11 cellular contexts compared by ENCODE assay signal in genomic region chr11:48017105-48017874, GRCh38. TPM values are rescaled to one million over a fixed set of nuclear protein-coding genes. Genes with fewer than 3 reads are reported as not detected.
DNase-seq lines count a peak whose midpoint lies in the region; ATAC-seq lines count a peak whose summit lies in the region.
"Had no signal": no experiment of that assay in that cellular context is flagged by ENCODE, and none has a peak within 500 bp of the region (broad histone marks: within the 10 kb centered on the region; RNA-seq: fewer than 3 reads in every experiment).

No MANE protein-coding gene starts in this region.

- CTCF ChIA-PET in naive thymus-derived CD4-positive, alpha-beta T cell (lab: Charles Lee), result interaction anchor here (0.6 to 3.5 kb wide), 5 partner anchors 12 to 83 kb away, joined by 3 to 9 read pairs (median 5); no protein-coding TSS in a partner anchor

- no peaks in the 10 kb centered on the region for H3K27me3 Mint-ChIP-seq in activated T-helper 2 cell treated with anti-CD3 and anti-CD28 coated beads, Interferon-gamma antibody, Interleukin-2, Interleukin-4, amounts not matched to agents 10 μg/mL and 5 μg/mL and 100 μg/mL, durations not matched to agents 14 hours and 24 hours and 36 hours (ENCODE audit: low read depth)
- no peaks in the 10 kb centered on the region for H3K27me3 Mint-ChIP-seq in naive thymus-derived CD4-positive, alpha-beta T cell

- DNase-seq in NCI-H526 (lab: John Stamatoyannopoulos, UW), result peak; percentile 38 to 68
- no peak for DNase-seq in activated T-helper 2 cell treated with anti-CD3 and anti-CD28 coated beads, Interferon-gamma antibody, Interleukin-2, Interleukin-4, amounts not matched to agents 10 μg/mL and 5 μg/mL and 100 μg/mL, durations not matched to agents 14 hours and 24 hours and 36 hours (ENCODE audit: low spot score)
- peak in 7 of 9 donors; percentile 46 to 64 (median 54) for DNase-seq in naive thymus-derived CD4-positive, alpha-beta T cell
- no peak for DNase-seq in cortex of kidney (lab: John Stamatoyannopoulos, UW)
- no peak for DNase-seq in NCI-H69 (lab: John Stamatoyannopoulos, UW)
- DNase-seq in NCI-H1048 (lab: John Stamatoyannopoulos, UW), result no peak
- no peak for DNase-seq in middle frontal gyrus (ENCODE audit: extremely low spot score, low spot score)
- DNase-seq: foreskin keratinocyte, NCI-H2081 treated with DMSO at 0.1 percent for 48 hours, Right ventricle myocardium superior had no signal

- H3K27me3 ChIP-seq in BLaER1 treated with 17β-estradiol and CSF1 and Interleukin-3, amounts not matched to agents 10 nM and 100 nM, result no peaks in the 10 kb centered on the region
- no peaks in the 10 kb centered on the region for H3K27me3 ChIP-seq in naive thymus-derived CD4-positive, alpha-beta T cell (ENCODE audit: control insufficient read depth in 2 of 2, insufficient read depth in 2 of 2, low read length in 2 of 2)
- H3K27me3 ChIP-seq: foreskin keratinocyte had no signal

- H3K27ac ChIP-seq in BLaER1 treated with 17β-estradiol and CSF1 and Interleukin-3, amounts not matched to agents 10 nM and 100 nM, result peak overlapping the region in 3 of 11 experiments; percentile 11 to 86 (median 36); a peak in 4 of 22 replicates
- peak overlapping the region; percentile 38 for H3K27ac ChIP-seq in naive thymus-derived CD4-positive, alpha-beta T cell (ENCODE audit: low read depth, low read length)
- H3K27ac ChIP-seq: foreskin keratinocyte had no signal

- peaks cover 9 to 100% (median 77%) of the 10 kb centered on the region in 11 experiments; a peak in 21 of 22 replicates for H4K20me1 ChIP-seq in BLaER1 treated with 17β-estradiol and CSF1 and Interleukin-3, amounts not matched to agents 10 nM and 100 nM

- peak overlapping the region; percentile 0 to 99 (median 64); a peak in 16 of 22 replicates for H3K4me2 ChIP-seq in BLaER1 treated with 17β-estradiol and CSF1 and Interleukin-3, amounts not matched to agents 10 nM and 100 nM

- peak overlapping the region in 4 of 11 experiments; percentile 6 to 46 (median 33); a peak in 4 of 22 replicates for H3K9ac ChIP-seq in BLaER1 treated with 17β-estradiol and CSF1 and Interleukin-3, amounts not matched to agents 10 nM and 100 nM

- peak overlapping the region in 3 of 10 experiments; percentile 1 to 27 (median 2); a peak in 1 of 20 replicates for H3K4me3 ChIP-seq in BLaER1 treated with 17β-estradiol and CSF1 and Interleukin-3, amounts not matched to agents 10 nM and 100 nM
- peak overlapping the region; percentile 19 for H3K4me3 ChIP-seq in naive thymus-derived CD4-positive, alpha-beta T cell (ENCODE audit: low read length)

- H3K4me1 ChIP-seq in BLaER1 treated with 17β-estradiol and CSF1 and Interleukin-3, amounts not matched to agents 10 nM and 100 nM, result peaks cover 52 to 100% (median 89%) of the 10 kb centered on the region in 10 experiments
- H3K4me1 ChIP-seq in naive thymus-derived CD4-positive, alpha-beta T cell (ENCODE audit: control insufficient read depth in 2 of 2, insufficient read depth in 2 of 2, low read length in 2 of 2), result peaks cover 61 to 85% of the 10 kb centered on the region in 2 donors
- H3K4me1 ChIP-seq: foreskin keratinocyte had no signal

- H3K27ac Mint-ChIP-seq in activated T-helper 2 cell treated with anti-CD3 and anti-CD28 coated beads, Interferon-gamma antibody, Interleukin-2, Interleukin-4, amounts not matched to agents 10 μg/mL and 5 μg/mL and 100 μg/mL, durations not matched to agents 14 hours and 24 hours and 36 hours, result peak overlapping the region; percentile 89
- H3K27ac Mint-ChIP-seq in naive thymus-derived CD4-positive, alpha-beta T cell, result peak overlapping the region; percentile 79 to 86 (median 85)

- peak; percentile 66 for ATAC-seq in naive thymus-derived CD4-positive, alpha-beta T cell
- ATAC-seq: foreskin keratinocyte had no signal

- H3K4me3 Mint-ChIP-seq in activated T-helper 2 cell treated with anti-CD3 and anti-CD28 coated beads, Interferon-gamma antibody, Interleukin-2, Interleukin-4, amounts not matched to agents 10 μg/mL and 5 μg/mL and 100 μg/mL, durations not matched to agents 14 hours and 24 hours and 36 hours (ENCODE audit: low read depth), result peak overlapping the region; percentile 46
- H3K4me3 Mint-ChIP-seq in naive thymus-derived CD4-positive, alpha-beta T cell, result peak overlapping the region; percentile 18 to 66 (median 41)

- no peaks in the 10 kb centered on the region for H3K9me3 Mint-ChIP-seq in activated T-helper 2 cell treated with anti-CD3 and anti-CD28 coated beads, Interferon-gamma antibody, Interleukin-2, Interleukin-4, amounts not matched to agents 10 μg/mL and 5 μg/mL and 100 μg/mL, durations not matched to agents 14 hours and 24 hours and 36 hours
- peaks cover 0 to 2% (median 0%) of the 10 kb centered on the region in 11 donors for H3K9me3 Mint-ChIP-seq in naive thymus-derived CD4-positive, alpha-beta T cell

- H3K4me1 Mint-ChIP-seq in activated T-helper 2 cell treated with anti-CD3 and anti-CD28 coated beads, Interferon-gamma antibody, Interleukin-2, Interleukin-4, amounts not matched to agents 10 μg/mL and 5 μg/mL and 100 μg/mL, durations not matched to agents 14 hours and 24 hours and 36 hours (ENCODE audit: low read depth), result peaks cover 84% of the 10 kb centered on the region
- H3K4me1 Mint-ChIP-seq in naive thymus-derived CD4-positive, alpha-beta T cell, result peaks cover 65 to 90% (median 82%) of the 10 kb centered on the region in 7 donors

- POLR2A ChIA-PET in naive thymus-derived CD4-positive, alpha-beta T cell (lab: Charles Lee), result interaction anchor here (0.5 to 2.0 kb wide), 9 partner anchors 8 to 121 kb away, joined by 3 to 13 read pairs (median 4); no protein-coding TSS in a partner anchor

- peaks cover 50% of the 10 kb centered on the region for H3K36me3 Mint-ChIP-seq in activated T-helper 2 cell treated with anti-CD3 and anti-CD28 coated beads, Interferon-gamma antibody, Interleukin-2, Interleukin-4, amounts not matched to agents 10 μg/mL and 5 μg/mL and 100 μg/mL, durations not matched to agents 14 hours and 24 hours and 36 hours (ENCODE audit: low read depth)
- H3K36me3 Mint-ChIP-seq in naive thymus-derived CD4-positive, alpha-beta T cell, result peaks cover 0 to 26% (median 11%) of the 10 kb centered on the region in 5 donors

- intact Hi-C loops in activated T-helper 2 cell treated with anti-CD3 and anti-CD28 coated beads, Interferon-gamma antibody, Interleukin-2, Interleukin-4, amounts not matched to agents 10 μg/mL and 5 μg/mL and 100 μg/mL, durations not matched to agents 14 hours and 24 hours and 36 hours (cut with micrococcal nuclease), result loop anchor here (5.0 kb wide), 1 partner anchor 35 kb away; the partner anchor contains the start of gene PTPRJ
- intact Hi-C loops in naive thymus-derived CD4-positive, alpha-beta T cell (cut with micrococcal nuclease), result loop anchor here (1.0 to 5.0 kb wide), 4 partner anchors 11 to 67 kb away; partner anchors contain the start of gene PTPRJ (in 2 of the 2)

- peaks cover 0 to 48% (median 6%) of the 10 kb centered on the region in 11 experiments; a peak in 9 of 22 replicates for H3K36me3 ChIP-seq in BLaER1 treated with 17β-estradiol and CSF1 and Interleukin-3, amounts not matched to agents 10 nM and 100 nM
- H3K36me3 ChIP-seq in naive thymus-derived CD4-positive, alpha-beta T cell (ENCODE audit: control insufficient read depth in 2 of 3, insufficient read depth in 3 of 3, low read length in 3 of 3), result no peaks in the 10 kb centered on the region

- no peaks in the 10 kb centered on the region for H3K9me3 ChIP-seq in BLaER1 treated with 17β-estradiol and CSF1 and Interleukin-3, amounts not matched to agents 10 nM and 100 nM (replicated peaks in 1 of 11)
- H3K9me3 ChIP-seq in naive thymus-derived CD4-positive, alpha-beta T cell (ENCODE audit: control insufficient read depth in 2 of 3, low read length in 3 of 3), result no peaks in the 10 kb centered on the region

RNA-seq across cellular contexts. Expression of gene PTPRJ, which starts 36.9 kb away (rescaled TPM):
- total RNA-seq in activated T-helper 2 cell treated with anti-CD3 and anti-CD28 coated beads, Interferon-gamma antibody, Interleukin-2, Interleukin-4, amounts not matched to agents 10 μg/mL and 5 μg/mL and 100 μg/mL, durations not matched to agents 14 hours and 24 hours and 36 hours, result 50.9 and 53.2 TPM in 2 replicates
- total RNA-seq in naive thymus-derived CD4-positive, alpha-beta T cell, result 10 to 100 TPM; 31.8 to 82.3 (median 53.9) TPM
- 10 to 100 TPM in 1 of 2 donors, 1 to 10 TPM in 1; 7.0 to 11.8 TPM for polyA plus RNA-seq in naive thymus-derived CD4-positive, alpha-beta T cell

Comparison
In these comparisons a context has a peak if more than half of its experiments do, and no peak if none do; other contexts are left out.
1. DNase-seq: peak in NCI-H526 (2 of 2) and naive thymus-derived CD4-positive, alpha-beta T cell (7 of 9); none in activated T-helper 2 cell treated with anti-CD3 and anti-CD28 coated beads, Interferon-gamma antibody, Interleukin-2, Interleukin-4, amounts not matched to agents 10 μg/mL and 5 μg/mL and 100 μg/mL, durations not matched to agents 14 hours and 24 hours and 36 hours (single experiment), cortex of kidney (single experiment), NCI-H69 (single experiment), NCI-H1048 (single experiment) and middle frontal gyrus (single experiment).